Comparison of ENCODE assay signal across 14 cellular contexts in genomic region chr16:30867747-30868146, GRCh38. TPM values are rescaled to one million over a fixed set of nuclear protein-coding genes. Genes with fewer than 3 reads are reported as not detected.
DNase-seq lines count a peak whose midpoint lies in the region; ATAC-seq and TF ChIP-seq lines count a peak whose summit lies in the region.
"Had no signal": no experiment of that assay in that cellular context is flagged by ENCODE, and none has a peak within 500 bp of the region (broad histone marks: within the 10 kb centered on the region; RNA-seq: fewer than 3 reads in every experiment).

No MANE protein-coding gene starts in this region.

- H3K9me3 ChIP-seq in osteoblast (ENCODE audit: low read depth, low read length): no peaks in the 10 kb centered on the region
- H3K9me3 ChIP-seq: heart left ventricle had no signal

- H3K27ac ChIP-seq in brain microvascular endothelial cell (no peak overlapping the region), osteoblast (ENCODE audit: low read depth, low read length) (no peak overlapping the region)
- H3K27ac ChIP-seq: heart left ventricle, skin epidermis had no signal

- ATAC-seq in Right ventricle myocardium inferior: no peak
- ATAC-seq in HG03280 (IDR thresholded peaks at IDR 0.05; ENCODE audit: unreplicated experiment): no peak
- ATAC-seq: heart left ventricle had no signal

- H3K79me2 ChIP-seq in osteoblast (ENCODE audit: insufficient read depth, low read length): no peaks in the 10 kb centered on the region

- no peak overlapping the region for H3K4me2 ChIP-seq in osteoblast (ENCODE audit: insufficient read depth, low read length)

- TF ChIP-seq CTCF in brain microvascular endothelial cell (IDR thresholded peaks at IDR 0.05; ENCODE audit: low read depth, low read length, missing control alignments) (peak; percentile 51), osteoblast (IDR thresholded peaks at IDR 0.05; ENCODE audit: extremely low read depth, low read depth, low read length) (peak; percentile 33)

- no peaks in the 10 kb centered on the region for H3K36me3 ChIP-seq in brain microvascular endothelial cell (replicated peaks)
- H3K36me3 ChIP-seq in osteoblast (ENCODE audit: insufficient read depth, low read length): peaks cover 3% of the 10 kb centered on the region

- H4K20me1 ChIP-seq in osteoblast (ENCODE audit: insufficient read depth, low read length): no peaks in the 10 kb centered on the region

- no peak overlapping the region for H2AFZ ChIP-seq in osteoblast (ENCODE audit: low read length)

- H3K4me1 ChIP-seq in osteoblast (ENCODE audit: insufficient read depth, low read length): no peaks in the 10 kb centered on the region
- H3K4me1 ChIP-seq: heart left ventricle had no signal

- H3K4me3 ChIP-seq in brain microvascular endothelial cell (ENCODE audit: low read depth, low read length) (no peak overlapping the region), osteoblast (ENCODE audit: insufficient read depth, low read length) (no peak overlapping the region)
- H3K4me3 ChIP-seq: heart left ventricle, skin epidermis had no signal

- in situ Hi-C loops in brain microvascular endothelial cell (cut with HindIII; ENCODE audit: low pct_ligation_motif_present, low sequenced_read_pairs): no loop called here

- H3K27me3 ChIP-seq in brain microvascular endothelial cell (replicated peaks) (no peaks in the 10 kb centered on the region), osteoblast (ENCODE audit: insufficient read depth, low read length) (no peaks in the 10 kb centered on the region)
- H3K27me3 ChIP-seq: heart left ventricle had no signal

- peak; percentile 10 for DNase-seq in NCI-H146 (lab: John Stamatoyannopoulos, UW)
- no peak for DNase-seq in NCI-H146 treated with DMSO at 0.1 percent for 48 hours (lab: John Stamatoyannopoulos, UW; ENCODE audit: unreplicated experiment)
- peak; percentile 31 for DNase-seq in NAMALWA (ENCODE audit: low spot score)
- DNase-seq in brain microvascular endothelial cell: no peak
- DNase-seq in osteoblast (ENCODE audit: insufficient read length, low spot score, missing footprints): no peak
- no peak for DNase-seq in Right ventricle myocardium inferior (ENCODE audit: missing footprints)
- DNase-seq in kidney tubule cell (ENCODE audit: low spot score): no peak
- DNase-seq: activated T-cell treated with anti-CD3 and anti-CD28 coated beads, Interleukin-2, amount 50 U/mL, for 48 hours; cerebellar nuclear complex; heart left ventricle; KBM-7; NCI-H526 treated with DMSO at 0.1 percent for 48 hours had no signal

- intact Hi-C loops in Right ventricle myocardium inferior (cut with DNase I): no loop called here

RNA-seq across cellular contexts. Expression of gene BCL7C, which starts 26.1 kb away (rescaled TPM):
- total RNA-seq in osteoblast: 33.3 and 36.2 TPM in 2 replicates
- total RNA-seq in Right ventricle myocardium inferior: 32.2 TPM

RNA-seq across cellular contexts. Expression of gene CTF1, which starts 28.7 kb away (rescaled TPM):
- total RNA-seq in osteoblast (2.9 and 3.3 TPM in 2 replicates), Right ventricle myocardium inferior (8.7 TPM)

RNA-seq across cellular contexts. Expression of gene FBXL19, which starts 55.6 kb away (rescaled TPM):
- 12.7 and 14.5 TPM in 2 replicates for total RNA-seq in osteoblast
- 6.3 TPM for total RNA-seq in Right ventricle myocardium inferior

Comparison
In these comparisons a context has a peak if more than half of its experiments do, and no peak if none do; other contexts are left out.
1. DNase-seq: peak in NCI-H146 (single experiment) and NAMALWA (single experiment); none in NCI-H146 treated with DMSO at 0.1 percent for 48 hours (single experiment), brain microvascular endothelial cell (single experiment), osteoblast (single experiment), Right ventricle myocardium inferior (single experiment) and kidney tubule cell (single experiment).